ENCODE assay signal across 11 cellular contexts in genomic region chr2:100247256-100248043, GRCh38.
DNase-seq lines count a peak whose midpoint lies in the region; ATAC-seq and TF ChIP-seq lines count a peak whose summit lies in the region.
"Had no signal": no experiment of that assay in that cellular context is flagged by ENCODE, and none has a peak within 500 bp of the region (broad histone marks: within the 10 kb centered on the region; RNA-seq: fewer than 3 reads in every experiment).

No MANE protein-coding gene starts in this region.

- H3K4me1 Mint-ChIP-seq in naive B cell: peaks cover 58 to 91% (median 91%) of the 10 kb centered on the region in 3 donors
- no peaks in the 10 kb centered on the region for H3K4me1 Mint-ChIP-seq in activated T-cell treated with anti-CD3 and anti-CD28 coated beads, Interleukin-2, amount 50 U/mL, for 24 hours (ENCODE audit: low read depth)
- H3K4me1 Mint-ChIP-seq in activated T-helper 1 cell treated with anti-CD3 and anti-CD28 coated beads, Interleukin-12 subunit alpha, Interleukin-12 subunit beta, Interleukin-2, Interleukin-4 antibody, amounts not matched to agents 30 ng/mL and 10 ng/mL and 1 ng/mL, durations not matched to agents 14 hours and 24 hours and 36 hours (ENCODE audit: low read depth): no peaks in the 10 kb centered on the region

- TF ChIP-seq POLR2A in erythroblast (IDR thresholded peaks at IDR 0.05; ENCODE audit: low read length): no peak

- peaks cover 0 to 12% of the 10 kb centered on the region in 2 donors for H3K36me3 Mint-ChIP-seq in naive B cell
- H3K36me3 Mint-ChIP-seq in activated T-cell treated with anti-CD3 and anti-CD28 coated beads, Interleukin-2, amount 50 U/mL, for 24 hours (ENCODE audit: low read depth): no peaks in the 10 kb centered on the region
- no peaks in the 10 kb centered on the region for H3K36me3 Mint-ChIP-seq in activated T-helper 1 cell treated with anti-CD3 and anti-CD28 coated beads, Interleukin-12 subunit alpha, Interleukin-12 subunit beta, Interleukin-2, Interleukin-4 antibody, amounts not matched to agents 30 ng/mL and 10 ng/mL and 1 ng/mL, durations not matched to agents 14 hours and 24 hours and 36 hours (ENCODE audit: low read depth)
- H3K36me3 Mint-ChIP-seq: activated CD4-positive, alpha-beta memory T cell treated with anti-CD3 and anti-CD28 coated beads for 36 hours had no signal

- H3K9me3 Mint-ChIP-seq in naive B cell: peaks cover 0 to 9% (median 0%) of the 10 kb centered on the region in 7 donors
- no peaks in the 10 kb centered on the region for H3K9me3 Mint-ChIP-seq in activated T-cell treated with anti-CD3 and anti-CD28 coated beads, Interleukin-2, amount 50 U/mL, for 24 hours
- H3K9me3 Mint-ChIP-seq in activated T-helper 1 cell treated with anti-CD3 and anti-CD28 coated beads, Interleukin-12 subunit alpha, Interleukin-12 subunit beta, Interleukin-2, Interleukin-4 antibody, amounts not matched to agents 30 ng/mL and 10 ng/mL and 1 ng/mL, durations not matched to agents 14 hours and 24 hours and 36 hours: no peaks in the 10 kb centered on the region
- H3K9me3 Mint-ChIP-seq: activated CD4-positive, alpha-beta memory T cell treated with anti-CD3 and anti-CD28 coated beads for 36 hours had no signal

- intact Hi-C loops in activated T-helper 1 cell treated with anti-CD3 and anti-CD28 coated beads, Interleukin-12 subunit alpha, Interleukin-12 subunit beta, Interleukin-2, Interleukin-4 antibody, amounts not matched to agents 30 ng/mL and 10 ng/mL and 1 ng/mL, durations not matched to agents 14 hours and 24 hours and 36 hours (cut with micrococcal nuclease): no loop called here

- ATAC-seq in GM19023 (IDR thresholded peaks at IDR 0.05; ENCODE audit: unreplicated experiment) (peak; percentile 64), GM21786 (IDR thresholded peaks at IDR 0.05; ENCODE audit: unreplicated experiment) (peak; percentile 74), HG03457 (IDR thresholded peaks at IDR 0.05; ENCODE audit: unreplicated experiment) (peak; percentile 58), naive B cell (ENCODE audit: low read depth in 2 of 2) (peak; percentile 75 to 77)
- ATAC-seq: Panc1 had no signal

- no peaks in the 10 kb centered on the region for H3K27me3 Mint-ChIP-seq in naive B cell
- peaks cover 25% of the 10 kb centered on the region for H3K27me3 Mint-ChIP-seq in activated T-cell treated with anti-CD3 and anti-CD28 coated beads, Interleukin-2, amount 50 U/mL, for 24 hours
- H3K27me3 Mint-ChIP-seq in activated T-helper 1 cell treated with anti-CD3 and anti-CD28 coated beads, Interleukin-12 subunit alpha, Interleukin-12 subunit beta, Interleukin-2, Interleukin-4 antibody, amounts not matched to agents 30 ng/mL and 10 ng/mL and 1 ng/mL, durations not matched to agents 14 hours and 24 hours and 36 hours (ENCODE audit: insufficient read depth): peaks cover 11% of the 10 kb centered on the region

- DNase-seq in naive B cell: peak; percentile 97
- DNase-seq in erythroblast (lab: John Stamatoyannopoulos, UW): no peak
- DNase-seq in activated T-cell treated with anti-CD3 and anti-CD28 coated beads, Interleukin-2, amount 50 U/mL, for 24 hours: no peak
- no peak for DNase-seq in activated T-helper 1 cell treated with anti-CD3 and anti-CD28 coated beads, Interleukin-12 subunit alpha, Interleukin-12 subunit beta, Interleukin-2, Interleukin-4 antibody, amounts not matched to agents 30 ng/mL and 10 ng/mL and 1 ng/mL, durations not matched to agents 14 hours and 24 hours and 36 hours (ENCODE audit: low spot score)
- no peak for DNase-seq in NCI-H82 treated with DMSO at 0.1 percent for 48 hours (lab: John Stamatoyannopoulos, UW; ENCODE audit: unreplicated experiment)
- DNase-seq: activated CD4-positive, alpha-beta memory T cell treated with anti-CD3 and anti-CD28 coated beads for 36 hours; GDM1 had no signal

- H3K27ac Mint-ChIP-seq in naive B cell: peak overlapping the region; percentile 91 to 99 (median 98)
- no peak overlapping the region for H3K27ac Mint-ChIP-seq in activated T-cell treated with anti-CD3 and anti-CD28 coated beads, Interleukin-2, amount 50 U/mL, for 24 hours
- no peak overlapping the region for H3K27ac Mint-ChIP-seq in activated T-helper 1 cell treated with anti-CD3 and anti-CD28 coated beads, Interleukin-12 subunit alpha, Interleukin-12 subunit beta, Interleukin-2, Interleukin-4 antibody, amounts not matched to agents 30 ng/mL and 10 ng/mL and 1 ng/mL, durations not matched to agents 14 hours and 24 hours and 36 hours
- H3K27ac Mint-ChIP-seq: activated CD4-positive, alpha-beta memory T cell treated with anti-CD3 and anti-CD28 coated beads for 36 hours had no signal

- peak overlapping the region; percentile 46 to 86 (median 62) for H3K4me3 Mint-ChIP-seq in naive B cell
- no peak overlapping the region for H3K4me3 Mint-ChIP-seq in activated T-cell treated with anti-CD3 and anti-CD28 coated beads, Interleukin-2, amount 50 U/mL, for 24 hours
- H3K4me3 Mint-ChIP-seq in activated T-helper 1 cell treated with anti-CD3 and anti-CD28 coated beads, Interleukin-12 subunit alpha, Interleukin-12 subunit beta, Interleukin-2, Interleukin-4 antibody, amounts not matched to agents 30 ng/mL and 10 ng/mL and 1 ng/mL, durations not matched to agents 14 hours and 24 hours and 36 hours: no peak overlapping the region
- H3K4me3 Mint-ChIP-seq: activated CD4-positive, alpha-beta memory T cell treated with anti-CD3 and anti-CD28 coated beads for 36 hours had no signal

Comparison
In these comparisons a context has a peak if more than half of its experiments do, and no peak if none do; other contexts are left out.
1. H3K27ac Mint-ChIP-seq: peak in naive B cell (6 of 6); none in activated T-cell treated with anti-CD3 and anti-CD28 coated beads, Interleukin-2, amount 50 U/mL, for 24 hours (single experiment) and activated T-helper 1 cell treated with anti-CD3 and anti-CD28 coated beads, Interleukin-12 subunit alpha, Interleukin-12 subunit beta, Interleukin-2, Interleukin-4 antibody, amounts not matched to agents 30 ng/mL and 10 ng/mL and 1 ng/mL, durations not matched to agents 14 hours and 24 hours and 36 hours (single experiment).
2. H3K4me3 Mint-ChIP-seq: peak in naive B cell (8 of 8); none in activated T-cell treated with anti-CD3 and anti-CD28 coated beads, Interleukin-2, amount 50 U/mL, for 24 hours (single experiment) and activated T-helper 1 cell treated with anti-CD3 and anti-CD28 coated beads, Interleukin-12 subunit alpha, Interleukin-12 subunit beta, Interleukin-2, Interleukin-4 antibody, amounts not matched to agents 30 ng/mL and 10 ng/mL and 1 ng/mL, durations not matched to agents 14 hours and 24 hours and 36 hours (single experiment).
3. Peak in every context shown above with its lines, with median percentiles within 50 percentile points of each other: ATAC-seq.